8 cellular contexts compared by ENCODE assay signal in genomic region chr7:140403878-140404564, GRCh38. TPM values are rescaled to one million over a fixed set of nuclear protein-coding genes. Genes with fewer than 3 reads are reported as not detected.
DNase-seq lines count a peak whose midpoint lies in the region; ATAC-seq and TF ChIP-seq lines count a peak whose summit lies in the region.

A gene with protein sequence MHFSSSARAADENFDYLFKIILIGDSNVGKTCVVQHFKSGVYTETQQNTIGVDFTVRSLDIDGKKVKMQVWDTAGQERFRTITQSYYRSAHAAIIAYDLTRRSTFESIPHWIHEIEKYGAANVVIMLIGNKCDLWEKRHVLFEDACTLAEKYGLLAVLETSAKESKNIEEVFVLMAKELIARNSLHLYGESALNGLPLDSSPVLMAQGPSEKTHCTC (plus strand): TSS chr7:140404058. CDS start chr7:140407647, 3,589 bp downstream.

- H3K36me3 Mint-ChIP-seq in T-helper 2 cell treated with Interferon-gamma antibody and Interleukin-4, amounts not matched to agents 5 μg/mL and 100 μg/mL, for 36 hours (ENCODE audit: low read depth): peaks cover 27% of the 10 kb centered on the region
- H3K36me3 Mint-ChIP-seq in stimulated activated memory B cell treated with anti-CD40 and anti-IgM and Interleukin-4, amounts not matched to agents 10 μg/mL and 1 μg/mL and 100 μg/mL, for 72 hours: no peaks in the 10 kb centered on the region

- H3K27ac Mint-ChIP-seq in T-helper 2 cell treated with Interferon-gamma antibody and Interleukin-4, amounts not matched to agents 5 μg/mL and 100 μg/mL, for 36 hours: peak within 1 kb of the TSS; percentile 96
- H3K27ac Mint-ChIP-seq in stimulated activated memory B cell treated with anti-CD40 and anti-IgM and Interleukin-4, amounts not matched to agents 10 μg/mL and 1 μg/mL and 100 μg/mL, for 72 hours: peak within 1 kb of the TSS; percentile 93

- in situ Hi-C loops in T47D (cut with HindIII; ENCODE audit: low pct_unique_long_range_greater_than_20kb, low sequenced_read_pairs): no loop called here

- ATAC-seq in HG03159 (IDR thresholded peaks at IDR 0.05; ENCODE audit: unreplicated experiment): peak; percentile 68
- ATAC-seq in lower lobe of right lung: peak; percentile 91 to 97
- peak; percentile 86 for ATAC-seq in stimulated activated memory B cell treated with anti-CD40 and anti-IgM and Interleukin-4, amounts not matched to agents 10 μg/mL and 1 μg/mL and 100 μg/mL, for 72 hours
- ATAC-seq in HG03342 (IDR thresholded peaks at IDR 0.05; ENCODE audit: unreplicated experiment): no peak
- no peak for ATAC-seq in HG02973 (IDR thresholded peaks at IDR 0.05; ENCODE audit: unreplicated experiment)
- ATAC-seq in HG03571 (IDR thresholded peaks at IDR 0.05; ENCODE audit: unreplicated experiment): no peak

- H3K9me3 Mint-ChIP-seq in T-helper 2 cell treated with Interferon-gamma antibody and Interleukin-4, amounts not matched to agents 5 μg/mL and 100 μg/mL, for 36 hours: no peaks in the 10 kb centered on the region
- no peaks in the 10 kb centered on the region for H3K9me3 Mint-ChIP-seq in stimulated activated memory B cell treated with anti-CD40 and anti-IgM and Interleukin-4, amounts not matched to agents 10 μg/mL and 1 μg/mL and 100 μg/mL, for 72 hours

- TF ChIP-seq CTCF in lower lobe of right lung (IDR thresholded peaks at IDR 0.05): no peak

- peaks cover 14% of the 10 kb centered on the region for H3K4me1 ChIP-seq in lower lobe of right lung

- no peaks in the 10 kb centered on the region for H3K27me3 ChIP-seq in lower lobe of right lung (ENCODE audit: low read depth)

- peaks cover 33% of the 10 kb centered on the region for H3K4me1 Mint-ChIP-seq in T-helper 2 cell treated with Interferon-gamma antibody and Interleukin-4, amounts not matched to agents 5 μg/mL and 100 μg/mL, for 36 hours (ENCODE audit: low read depth)
- H3K4me1 Mint-ChIP-seq in stimulated activated memory B cell treated with anti-CD40 and anti-IgM and Interleukin-4, amounts not matched to agents 10 μg/mL and 1 μg/mL and 100 μg/mL, for 72 hours: peaks cover 16% of the 10 kb centered on the region

- H3K9me3 ChIP-seq in lower lobe of right lung: no peaks in the 10 kb centered on the region

- peak within 1 kb of the TSS; percentile 58 for H3K27ac ChIP-seq in lower lobe of right lung

- H3K36me3 ChIP-seq in lower lobe of right lung: no peaks in the 10 kb centered on the region

- H3K4me3 ChIP-seq in lower lobe of right lung: peak within 1 kb of the TSS; percentile 58

- no peaks in the 10 kb centered on the region for H3K27me3 Mint-ChIP-seq in T-helper 2 cell treated with Interferon-gamma antibody and Interleukin-4, amounts not matched to agents 5 μg/mL and 100 μg/mL, for 36 hours (ENCODE audit: low read depth)
- H3K27me3 Mint-ChIP-seq in stimulated activated memory B cell treated with anti-CD40 and anti-IgM and Interleukin-4, amounts not matched to agents 10 μg/mL and 1 μg/mL and 100 μg/mL, for 72 hours: no peaks in the 10 kb centered on the region

- intact Hi-C loops in lower lobe of right lung (cut with DNase I): no loop called here

- no peak for DNase-seq in T-helper 2 cell treated with Interferon-gamma antibody and Interleukin-4, amounts not matched to agents 5 μg/mL and 100 μg/mL, for 36 hours (ENCODE audit: low spot score)
- DNase-seq in T47D (ENCODE audit: low read depth in 1 of 2, low spot score in 1 of 2): peak; percentile 48 to 85
- peak; percentile 74 for DNase-seq in lower lobe of right lung

- peak within 1 kb of the TSS; percentile 93 for H3K4me3 Mint-ChIP-seq in T-helper 2 cell treated with Interferon-gamma antibody and Interleukin-4, amounts not matched to agents 5 μg/mL and 100 μg/mL, for 36 hours
- peak within 1 kb of the TSS; percentile 96 for H3K4me3 Mint-ChIP-seq in stimulated activated memory B cell treated with anti-CD40 and anti-IgM and Interleukin-4, amounts not matched to agents 10 μg/mL and 1 μg/mL and 100 μg/mL, for 72 hours

RNA-seq across cellular contexts. Expression of the gene that starts here (rescaled TPM):
- 1.7 TPM for total RNA-seq in lower lobe of right lung

Comparison
In these comparisons a context has a peak if more than half of its experiments do, and no peak if none do; other contexts are left out.
1. ATAC-seq: peak in HG03159 (single experiment), lower lobe of right lung (2 of 2) and stimulated activated memory B cell treated with anti-CD40 and anti-IgM and Interleukin-4, amounts not matched to agents 10 μg/mL and 1 μg/mL and 100 μg/mL, for 72 hours (single experiment); none in HG03342 (single experiment), HG02973 (single experiment) and HG03571 (single experiment).